Comparison of ENCODE assay signal across 24 cellular contexts in the genomic region with DNA sequence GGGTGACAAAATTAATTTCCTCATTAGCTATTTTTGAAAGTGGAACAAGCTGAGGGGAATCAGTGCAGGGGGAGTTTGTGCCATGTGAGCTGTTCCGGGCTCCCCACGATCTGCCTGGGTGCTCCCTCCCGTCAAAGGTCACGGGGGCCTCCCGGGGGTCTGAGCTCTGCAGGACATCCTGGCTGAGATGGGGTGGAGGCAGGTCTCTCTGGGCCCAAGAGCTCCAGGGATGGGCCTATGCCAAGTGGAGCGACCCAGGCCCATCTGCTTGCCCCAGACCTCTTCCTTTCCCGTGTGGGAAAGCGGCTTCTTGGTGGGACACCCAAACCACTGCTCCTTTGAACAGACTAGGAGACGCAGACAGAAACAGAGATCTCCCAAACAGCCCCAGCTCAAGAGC.
DNase-seq lines count a peak whose midpoint lies in the region; ATAC-seq and TF ChIP-seq lines count a peak whose summit lies in the region.
"Had no signal": no experiment of that assay in that cellular context is flagged by ENCODE, and none has a peak within 500 bp of the region (broad histone marks: within the 10 kb centered on the region; RNA-seq: fewer than 3 reads in every experiment).

No MANE protein-coding gene starts in this region.

- H2AFZ ChIP-seq in OCI-LY7 (ENCODE audit: low read length), result no peak overlapping the region

- H3K4me2 ChIP-seq in OCI-LY7 (ENCODE audit: low read length), result peak overlapping the region; percentile 32

- TF ChIP-seq CTCF in OCI-LY7 (conservative IDR thresholded peaks at IDR 0.05; ENCODE audit: low read length) (no peak), sigmoid colon (IDR thresholded peaks at IDR 0.05) (no peak)

- H3K36me3 Mint-ChIP-seq in activated CD4-positive, alpha-beta T cell treated with anti-CD3 and anti-CD28 coated beads, Interleukin-2, amount 10 ng/mL, durations not matched to agents 24 days and 14 days (ENCODE audit: low read depth), result no peaks in the 10 kb centered on the region
- H3K36me3 Mint-ChIP-seq in stimulated activated naive B cell treated with anti-CD40 and anti-IgM and Interleukin-4, amounts not matched to agents 10 μg/mL and 1 μg/mL and 100 μg/mL, for 72 hours, result peaks cover 4 to 9% of the 10 kb centered on the region in 2 donors
- H3K36me3 Mint-ChIP-seq: WTC11 had no signal

- ATAC-seq in stimulated activated naive B cell treated with anti-CD40 and anti-IgM and Interleukin-4, amounts not matched to agents 10 μg/mL and 1 μg/mL and 100 μg/mL, for 72 hours (replicated peaks), result no peak
- ATAC-seq: WTC11 had no signal

- H3K4me1 ChIP-seq in OCI-LY7 (ENCODE audit: insufficient read depth, low read length, poor library complexity, severe bottlenecking), result peaks cover 96% of the 10 kb centered on the region
- peaks cover 0 to 34% (median 24%) of the 10 kb centered on the region in 4 donors for H3K4me1 ChIP-seq in sigmoid colon

- BruUV-seq in OCI-LY7 (replicated peaks; lab: Mats Ljungman, UMichigan), result no TSS peak

- CTCF ChIA-PET in OCI-LY7 (lab: Charles Lee; ENCODE audit: unreplicated experiment), result no interaction called here

- H3K27ac ChIP-seq in OCI-LY7 (ENCODE audit: low read depth, low read length, poor library complexity, severe bottlenecking) (peak overlapping the region; percentile 2), sigmoid colon (peak overlapping the region in 1 of 4 donors; percentile 7)
- H3K27ac ChIP-seq: SJCRH30 had no signal

- H3K27me3 Mint-ChIP-seq in activated CD4-positive, alpha-beta T cell treated with anti-CD3 and anti-CD28 coated beads, Interleukin-2, amount 10 ng/mL, durations not matched to agents 24 days and 14 days, result no peaks in the 10 kb centered on the region
- H3K27me3 Mint-ChIP-seq in stimulated activated naive B cell treated with anti-CD40 and anti-IgM and Interleukin-4, amounts not matched to agents 10 μg/mL and 1 μg/mL and 100 μg/mL, for 72 hours, result peaks cover 26 to 48% of the 10 kb centered on the region in 2 donors

- H3K9me3 ChIP-seq in OCI-LY7 (ENCODE audit: low read length) (no peaks in the 10 kb centered on the region), sigmoid colon (no peaks in the 10 kb centered on the region)
- H3K9me3 ChIP-seq: esophagus muscularis mucosa, SJCRH30, tibial nerve had no signal

- WGBS in sigmoid colon, 2 donors, result 69 to 94% methylated on average over 9 of the region's 9 CpGs

- H3K9me3 Mint-ChIP-seq in activated CD4-positive, alpha-beta T cell treated with anti-CD3 and anti-CD28 coated beads, Interleukin-2, amount 10 ng/mL, durations not matched to agents 24 days and 14 days, result peaks cover 1% of the 10 kb centered on the region
- peaks cover 0 to 2% of the 10 kb centered on the region in 2 donors for H3K9me3 Mint-ChIP-seq in stimulated activated naive B cell treated with anti-CD40 and anti-IgM and Interleukin-4, amounts not matched to agents 10 μg/mL and 1 μg/mL and 100 μg/mL, for 72 hours
- H3K9me3 Mint-ChIP-seq: WTC11 had no signal

- intact Hi-C loops in activated CD4-positive, alpha-beta T cell treated with anti-CD3 and anti-CD28 coated beads, Interleukin-2, amount 10 ng/mL, durations not matched to agents 24 days and 14 days (cut with micrococcal nuclease), result no loop called here
- intact Hi-C loops in OCI-LY7 (cut with micrococcal nuclease; ENCODE audit: unreplicated experiment) (no loop called here), sigmoid colon (cut with DNase I) (loop anchor here (10.0 kb wide), 1 partner anchor 534 kb away; no protein-coding TSS in a partner anchor)

- no peaks in the 10 kb centered on the region; the same call in 1 of the 2 replicates for H3K79me2 ChIP-seq in OCI-LY7 (ENCODE audit: insufficient read depth, low read depth, low read length)

- H3K27ac Mint-ChIP-seq in activated CD4-positive, alpha-beta T cell treated with anti-CD3 and anti-CD28 coated beads, Interleukin-2, amount 10 ng/mL, durations not matched to agents 24 days and 14 days, result peak overlapping the region; percentile 76
- H3K27ac Mint-ChIP-seq in stimulated activated naive B cell treated with anti-CD40 and anti-IgM and Interleukin-4, amounts not matched to agents 10 μg/mL and 1 μg/mL and 100 μg/mL, for 72 hours, result peak overlapping the region; percentile 34
- H3K27ac Mint-ChIP-seq: B cell, WTC11 had no signal

- H3K4me3 ChIP-seq in OCI-LY7 (ENCODE audit: low read depth, low read length, poor library complexity, severe bottlenecking), result no peak overlapping the region
- no peak overlapping the region for H3K4me3 ChIP-seq in sigmoid colon
- H3K4me3 ChIP-seq: esophagus muscularis mucosa, SJCRH30, tibial nerve had no signal

- H3K27me3 ChIP-seq in sigmoid colon, result no peaks in the 10 kb centered on the region
- H3K27me3 ChIP-seq: esophagus muscularis mucosa, SJCRH30, tibial nerve had no signal

- no peak overlapping the region for H3K4me3 Mint-ChIP-seq in activated CD4-positive, alpha-beta T cell treated with anti-CD3 and anti-CD28 coated beads, Interleukin-2, amount 10 ng/mL, durations not matched to agents 24 days and 14 days
- H3K4me3 Mint-ChIP-seq in stimulated activated naive B cell treated with anti-CD40 and anti-IgM and Interleukin-4, amounts not matched to agents 10 μg/mL and 1 μg/mL and 100 μg/mL, for 72 hours, result peak overlapping the region in 1 of 2 donors; percentile 39
- H3K4me3 Mint-ChIP-seq: B cell, WTC11 had no signal

- H3K36me3 ChIP-seq in OCI-LY7 (ENCODE audit: insufficient read depth, low read length) (peaks cover 28% of the 10 kb centered on the region), sigmoid colon (no peaks in the 10 kb centered on the region)
- H3K36me3 ChIP-seq: esophagus muscularis mucosa, SJCRH30, tibial nerve had no signal

- no peak for TF ChIP-seq EP300 in sigmoid colon (IDR thresholded peaks at IDR 0.05)

- H3K9me2 ChIP-seq in OCI-LY7 (ENCODE audit: insufficient read depth, low read length), result no peaks in the 10 kb centered on the region

- no peak for DNase-seq in activated CD4-positive, alpha-beta T cell treated with anti-CD3 and anti-CD28 coated beads, Interleukin-2, amount 10 ng/mL, durations not matched to agents 24 days and 14 days
- no peak for DNase-seq in activated CD4-positive, alpha-beta T cell treated with anti-CD3 and anti-CD28 coated beads, Interleukin-2, amount 50 U/mL, for 4 hours
- DNase-seq in OCI-LY7 (ENCODE audit: low spot score), result no peak
- peak; percentile 20 for DNase-seq in medulla oblongata (ENCODE audit: extremely low spot score)
- DNase-seq in stimulated activated naive B cell treated with anti-CD40 and anti-IgM and Interleukin-4, amounts not matched to agents 10 μg/mL and 1 μg/mL and 100 μg/mL, for 72 hours, result no peak
- no peak for DNase-seq in NCI-H446 (lab: John Stamatoyannopoulos, UW)
- DNase-seq in glomerular visceral epithelial cell (ENCODE audit: extremely low spot score), result no peak
- DNase-seq in sigmoid colon, result no peak
- DNase-seq: activated gamma-delta T cell treated with Interleukin-2 at 50 U/mL for 16 hours; anterior cingulate cortex; Calu3; cerebellar nuclear complex; effector CD4-positive, alpha-beta T cell; GOT3; NCI-H2081; NCI-H524; nucleus accumbens; retina; SJCRH30; T-helper 2 cell had no signal

- no peak for TF ChIP-seq POLR2A in sigmoid colon (IDR thresholded peaks at IDR 0.05)

- POLR2A ChIA-PET in OCI-LY7 (lab: Charles Lee), result interaction anchor here (0.6 to 4.1 kb wide), 15 partner anchors 9 to 304 kb away, joined by 3 to 39 read pairs (median 4); a partner anchor contains a TSS

- peaks cover 68% of the 10 kb centered on the region for H3K4me1 Mint-ChIP-seq in activated CD4-positive, alpha-beta T cell treated with anti-CD3 and anti-CD28 coated beads, Interleukin-2, amount 10 ng/mL, durations not matched to agents 24 days and 14 days
- peaks cover 66 to 91% of the 10 kb centered on the region in 2 donors for H3K4me1 Mint-ChIP-seq in stimulated activated naive B cell treated with anti-CD40 and anti-IgM and Interleukin-4, amounts not matched to agents 10 μg/mL and 1 μg/mL and 100 μg/mL, for 72 hours

- H4K20me1 ChIP-seq in OCI-LY7 (ENCODE audit: insufficient read depth, low read length), result no peaks in the 10 kb centered on the region
